ENCODE assay signal across 2 cellular contexts in the genomic region with DNA sequence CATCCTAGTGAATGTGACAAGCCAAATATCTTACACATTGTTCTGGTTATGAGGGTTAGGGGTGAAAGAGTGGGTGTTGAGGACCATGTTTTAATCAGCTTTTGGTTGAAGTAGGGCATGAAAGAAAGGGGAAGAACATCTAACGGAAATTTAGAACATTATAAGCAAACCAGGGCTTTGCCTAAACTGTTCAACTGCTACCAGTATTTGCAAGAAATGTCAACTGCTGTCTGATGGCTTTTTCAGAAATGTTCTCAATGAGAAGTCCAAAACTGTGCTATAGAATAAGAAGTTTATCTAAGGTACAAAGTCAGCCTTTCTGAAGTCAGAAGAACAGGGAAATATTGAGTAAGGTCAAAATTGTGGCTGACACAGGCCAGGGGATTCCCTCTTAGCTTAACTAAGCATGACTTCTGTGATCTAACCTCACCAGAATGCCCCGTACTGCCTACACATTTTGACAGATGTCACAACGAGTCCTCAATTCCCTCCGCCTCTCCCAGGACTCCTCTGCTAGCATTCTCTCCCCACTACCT.
TF ChIP-seq lines count a peak whose summit lies in the region.

No MANE protein-coding gene starts in this region.

TF ChIP-seq in liver, 16 proteins besides CTCF, POLR2A, EP300 and RAD21:
- TF ChIP-seq, protein P1, sequence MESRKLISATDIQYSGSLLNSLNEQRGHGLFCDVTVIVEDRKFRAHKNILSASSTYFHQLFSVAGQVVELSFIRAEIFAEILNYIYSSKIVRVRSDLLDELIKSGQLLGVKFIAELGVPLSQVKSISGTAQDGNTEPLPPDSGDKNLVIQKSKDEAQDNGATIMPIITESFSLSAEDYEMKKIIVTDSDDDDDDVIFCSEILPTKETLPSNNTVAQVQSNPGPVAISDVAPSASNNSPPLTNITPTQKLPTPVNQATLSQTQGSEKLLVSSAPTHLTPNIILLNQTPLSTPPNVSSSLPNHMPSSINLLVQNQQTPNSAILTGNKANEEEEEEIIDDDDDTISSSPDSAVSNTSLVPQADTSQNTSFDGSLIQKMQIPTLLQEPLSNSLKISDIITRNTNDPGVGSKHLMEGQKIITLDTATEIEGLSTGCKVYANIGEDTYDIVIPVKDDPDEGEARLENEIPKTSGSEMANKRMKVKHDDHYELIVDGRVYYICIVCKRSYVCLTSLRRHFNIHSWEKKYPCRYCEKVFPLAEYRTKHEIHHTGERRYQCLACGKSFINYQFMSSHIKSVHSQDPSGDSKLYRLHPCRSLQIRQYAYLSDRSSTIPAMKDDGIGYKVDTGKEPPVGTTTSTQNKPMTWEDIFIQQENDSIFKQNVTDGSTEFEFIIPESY (IDR thresholded peaks at IDR 0.05): no peak
- peak in 1 of 2 donors; percentile 15 for TF ChIP-seq RXRA (IDR thresholded peaks at IDR 0.05)
- no peak for TF ChIP-seq EGR1 (IDR thresholded peaks at IDR 0.05; ENCODE audit: low read depth in 2 of 2)
- TF ChIP-seq YY1 (IDR thresholded peaks at IDR 0.05): no peak
- TF ChIP-seq, protein P2, sequence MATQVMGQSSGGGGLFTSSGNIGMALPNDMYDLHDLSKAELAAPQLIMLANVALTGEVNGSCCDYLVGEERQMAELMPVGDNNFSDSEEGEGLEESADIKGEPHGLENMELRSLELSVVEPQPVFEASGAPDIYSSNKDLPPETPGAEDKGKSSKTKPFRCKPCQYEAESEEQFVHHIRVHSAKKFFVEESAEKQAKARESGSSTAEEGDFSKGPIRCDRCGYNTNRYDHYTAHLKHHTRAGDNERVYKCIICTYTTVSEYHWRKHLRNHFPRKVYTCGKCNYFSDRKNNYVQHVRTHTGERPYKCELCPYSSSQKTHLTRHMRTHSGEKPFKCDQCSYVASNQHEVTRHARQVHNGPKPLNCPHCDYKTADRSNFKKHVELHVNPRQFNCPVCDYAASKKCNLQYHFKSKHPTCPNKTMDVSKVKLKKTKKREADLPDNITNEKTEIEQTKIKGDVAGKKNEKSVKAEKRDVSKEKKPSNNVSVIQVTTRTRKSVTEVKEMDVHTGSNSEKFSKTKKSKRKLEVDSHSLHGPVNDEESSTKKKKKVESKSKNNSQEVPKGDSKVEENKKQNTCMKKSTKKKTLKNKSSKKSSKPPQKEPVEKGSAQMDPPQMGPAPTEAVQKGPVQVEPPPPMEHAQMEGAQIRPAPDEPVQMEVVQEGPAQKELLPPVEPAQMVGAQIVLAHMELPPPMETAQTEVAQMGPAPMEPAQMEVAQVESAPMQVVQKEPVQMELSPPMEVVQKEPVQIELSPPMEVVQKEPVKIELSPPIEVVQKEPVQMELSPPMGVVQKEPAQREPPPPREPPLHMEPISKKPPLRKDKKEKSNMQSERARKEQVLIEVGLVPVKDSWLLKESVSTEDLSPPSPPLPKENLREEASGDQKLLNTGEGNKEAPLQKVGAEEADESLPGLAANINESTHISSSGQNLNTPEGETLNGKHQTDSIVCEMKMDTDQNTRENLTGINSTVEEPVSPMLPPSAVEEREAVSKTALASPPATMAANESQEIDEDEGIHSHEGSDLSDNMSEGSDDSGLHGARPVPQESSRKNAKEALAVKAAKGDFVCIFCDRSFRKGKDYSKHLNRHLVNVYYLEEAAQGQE (IDR thresholded peaks at IDR 0.05): no peak
- peak; percentile 28 for TF ChIP-seq SP1 (IDR thresholded peaks at IDR 0.05)
- TF ChIP-seq HNF4G (IDR thresholded peaks at IDR 0.05): no peak
- TF ChIP-seq HNF4A (conservative IDR thresholded peaks at IDR 0.05): peak; percentile 12 to 19
- no peak for TF ChIP-seq NR2F2 (IDR thresholded peaks at IDR 0.05)
- no peak for TF ChIP-seq FOXA1 (IDR thresholded peaks at IDR 0.05)
TF ChIP-seq in liver: peak in this region for 3.

TF ChIP-seq in HepG2, 621 proteins besides CTCF, POLR2A, EP300 and RAD21 (continued from another document):
- TF ChIP-seq, protein P3, sequence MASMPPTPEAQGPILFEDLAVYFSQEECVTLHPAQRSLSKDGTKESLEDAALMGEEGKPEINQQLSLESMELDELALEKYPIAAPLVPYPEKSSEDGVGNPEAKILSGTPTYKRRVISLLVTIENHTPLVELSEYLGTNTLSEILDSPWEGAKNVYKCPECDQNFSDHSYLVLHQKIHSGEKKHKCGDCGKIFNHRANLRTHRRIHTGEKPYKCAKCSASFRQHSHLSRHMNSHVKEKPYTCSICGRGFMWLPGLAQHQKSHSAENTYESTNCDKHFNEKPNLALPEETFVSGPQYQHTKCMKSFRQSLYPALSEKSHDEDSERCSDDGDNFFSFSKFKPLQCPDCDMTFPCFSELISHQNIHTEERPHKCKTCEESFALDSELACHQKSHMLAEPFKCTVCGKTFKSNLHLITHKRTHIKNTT (CRISPR knock-in tag; IDR thresholded peaks at IDR 0.05): no peak
- TF ChIP-seq, protein P4, sequence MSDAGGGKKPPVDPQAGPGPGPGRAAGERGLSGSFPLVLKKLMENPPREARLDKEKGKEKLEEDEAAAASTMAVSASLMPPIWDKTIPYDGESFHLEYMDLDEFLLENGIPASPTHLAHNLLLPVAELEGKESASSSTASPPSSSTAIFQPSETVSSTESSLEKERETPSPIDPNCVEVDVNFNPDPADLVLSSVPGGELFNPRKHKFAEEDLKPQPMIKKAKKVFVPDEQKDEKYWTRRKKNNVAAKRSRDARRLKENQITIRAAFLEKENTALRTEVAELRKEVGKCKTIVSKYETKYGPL (CRISPR knock-in tag; IDR thresholded peaks at IDR 0.05): no peak
- TF ChIP-seq ZNF768 (CRISPR knock-in tag; IDR thresholded peaks at IDR 0.05): no peak
- TF ChIP-seq SP2 (CRISPR knock-in tag; IDR thresholded peaks at IDR 0.05): no peak
- TF ChIP-seq, protein P5, sequence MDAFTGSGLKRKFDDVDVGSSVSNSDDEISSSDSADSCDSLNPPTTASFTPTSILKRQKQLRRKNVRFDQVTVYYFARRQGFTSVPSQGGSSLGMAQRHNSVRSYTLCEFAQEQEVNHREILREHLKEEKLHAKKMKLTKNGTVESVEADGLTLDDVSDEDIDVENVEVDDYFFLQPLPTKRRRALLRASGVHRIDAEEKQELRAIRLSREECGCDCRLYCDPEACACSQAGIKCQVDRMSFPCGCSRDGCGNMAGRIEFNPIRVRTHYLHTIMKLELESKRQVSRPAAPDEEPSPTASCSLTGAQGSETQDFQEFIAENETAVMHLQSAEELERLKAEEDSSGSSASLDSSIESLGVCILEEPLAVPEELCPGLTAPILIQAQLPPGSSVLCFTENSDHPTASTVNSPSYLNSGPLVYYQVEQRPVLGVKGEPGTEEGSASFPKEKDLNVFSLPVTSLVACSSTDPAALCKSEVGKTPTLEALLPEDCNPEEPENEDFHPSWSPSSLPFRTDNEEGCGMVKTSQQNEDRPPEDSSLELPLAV (CRISPR knock-in tag; conservative IDR thresholded peaks at IDR 0.05; ENCODE audit: low read depth): no peak
- no peak for TF ChIP-seq ZNF761 (CRISPR knock-in tag; conservative IDR thresholded peaks at IDR 0.05)
- TF ChIP-seq, protein P6, sequence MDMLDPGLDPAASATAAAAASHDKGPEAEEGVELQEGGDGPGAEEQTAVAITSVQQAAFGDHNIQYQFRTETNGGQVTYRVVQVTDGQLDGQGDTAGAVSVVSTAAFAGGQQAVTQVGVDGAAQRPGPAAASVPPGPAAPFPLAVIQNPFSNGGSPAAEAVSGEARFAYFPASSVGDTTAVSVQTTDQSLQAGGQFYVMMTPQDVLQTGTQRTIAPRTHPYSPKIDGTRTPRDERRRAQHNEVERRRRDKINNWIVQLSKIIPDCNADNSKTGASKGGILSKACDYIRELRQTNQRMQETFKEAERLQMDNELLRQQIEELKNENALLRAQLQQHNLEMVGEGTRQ (IDR thresholded peaks at IDR 0.05; ENCODE audit: low read depth, low read length): no peak
- TF ChIP-seq, protein P6 (CRISPR knock-in tag; IDR thresholded peaks at IDR 0.05; ENCODE audit: borderline replicate concordance): no peak
- no peak for TF ChIP-seq HNRNPLL (IDR thresholded peaks at IDR 0.05; ENCODE audit: low read depth, low read length, poor library complexity, severe bottlenecking)
- TF ChIP-seq, protein P7, sequence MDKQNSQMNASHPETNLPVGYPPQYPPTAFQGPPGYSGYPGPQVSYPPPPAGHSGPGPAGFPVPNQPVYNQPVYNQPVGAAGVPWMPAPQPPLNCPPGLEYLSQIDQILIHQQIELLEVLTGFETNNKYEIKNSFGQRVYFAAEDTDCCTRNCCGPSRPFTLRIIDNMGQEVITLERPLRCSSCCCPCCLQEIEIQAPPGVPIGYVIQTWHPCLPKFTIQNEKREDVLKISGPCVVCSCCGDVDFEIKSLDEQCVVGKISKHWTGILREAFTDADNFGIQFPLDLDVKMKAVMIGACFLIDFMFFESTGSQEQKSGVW (CRISPR knock-in tag; IDR thresholded peaks at IDR 0.05; ENCODE audit: borderline replicate concordance): no peak
- TF ChIP-seq, protein P8, sequence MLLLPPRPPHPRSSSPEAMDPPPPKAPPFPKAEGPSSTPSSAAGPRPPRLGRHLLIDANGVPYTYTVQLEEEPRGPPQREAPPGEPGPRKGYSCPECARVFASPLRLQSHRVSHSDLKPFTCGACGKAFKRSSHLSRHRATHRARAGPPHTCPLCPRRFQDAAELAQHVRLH (CRISPR knock-in tag; IDR thresholded peaks at IDR 0.05; ENCODE audit: borderline replicate concordance, low read depth): no peak
- TF ChIP-seq, protein P9, sequence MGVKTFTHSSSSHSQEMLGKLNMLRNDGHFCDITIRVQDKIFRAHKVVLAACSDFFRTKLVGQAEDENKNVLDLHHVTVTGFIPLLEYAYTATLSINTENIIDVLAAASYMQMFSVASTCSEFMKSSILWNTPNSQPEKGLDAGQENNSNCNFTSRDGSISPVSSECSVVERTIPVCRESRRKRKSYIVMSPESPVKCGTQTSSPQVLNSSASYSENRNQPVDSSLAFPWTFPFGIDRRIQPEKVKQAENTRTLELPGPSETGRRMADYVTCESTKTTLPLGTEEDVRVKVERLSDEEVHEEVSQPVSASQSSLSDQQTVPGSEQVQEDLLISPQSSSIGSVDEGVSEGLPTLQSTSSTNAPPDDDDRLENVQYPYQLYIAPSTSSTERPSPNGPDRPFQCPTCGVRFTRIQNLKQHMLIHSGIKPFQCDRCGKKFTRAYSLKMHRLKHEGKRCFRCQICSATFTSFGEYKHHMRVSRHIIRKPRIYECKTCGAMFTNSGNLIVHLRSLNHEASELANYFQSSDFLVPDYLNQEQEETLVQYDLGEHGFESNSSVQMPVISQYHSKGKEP (CRISPR knock-in tag; IDR thresholded peaks at IDR 0.05): no peak
- TF ChIP-seq GATA4 (IDR thresholded peaks at IDR 0.05; ENCODE audit: borderline replicate concordance, low read depth): no peak
- no peak for TF ChIP-seq ZNF143 (CRISPR knock-in tag; IDR thresholded peaks at IDR 0.05)
TF ChIP-seq in HepG2: peak in this region for 0.
